Comparison of ENCODE assay signal across 8 cellular contexts in the genomic region with DNA sequence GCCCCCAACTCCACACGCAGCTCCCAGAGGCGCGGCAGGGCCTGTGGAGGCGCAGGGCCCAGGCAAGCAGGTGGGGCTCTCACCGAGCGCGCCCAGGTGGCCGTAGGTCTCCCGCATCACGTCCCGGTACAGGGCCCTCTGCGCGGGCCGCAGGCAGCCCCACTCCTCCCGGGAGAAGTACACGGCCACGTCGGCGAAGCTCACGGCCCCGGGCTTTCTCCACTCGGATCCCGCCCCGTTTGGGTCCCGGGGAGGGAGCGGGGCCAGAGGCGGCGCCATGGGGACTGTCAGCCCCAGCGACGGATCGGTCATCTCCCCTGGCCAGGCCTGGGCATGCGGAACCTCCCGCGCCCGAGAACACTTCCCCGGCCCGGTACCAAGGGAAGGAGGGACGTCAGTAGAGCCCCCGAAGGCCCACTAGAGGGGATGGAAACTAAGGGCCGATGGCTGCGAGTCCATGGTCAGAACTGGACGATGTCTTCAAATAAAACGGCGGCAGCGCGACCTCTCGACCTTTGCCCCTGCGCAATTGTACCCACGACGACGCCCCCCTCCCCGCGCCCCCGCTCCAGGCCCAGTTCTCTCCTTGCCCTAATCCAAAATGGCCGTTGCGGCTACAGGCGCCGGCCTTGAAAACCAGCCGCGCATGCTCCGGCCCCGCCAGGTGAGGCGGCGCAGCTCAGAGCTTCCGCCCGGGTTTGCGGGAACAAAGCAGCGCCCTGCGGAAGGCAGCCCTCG. TPM values are rescaled to one million over a fixed set of nuclear protein-coding genes. Genes with fewer than 3 reads are reported as not detected.
DNase-seq lines count a peak whose midpoint lies in the region; FAIRE-seq and TF ChIP-seq lines count a peak whose summit lies in the region.

A gene (minus strand): TSS at position 491 of the 738 bp plus-strand sequence. CDS start 179 bp downstream, at position 312.

- H3K27me3 ChIP-seq in neutrophil: no peaks in the 10 kb centered on the region

- no peak for FAIRE-seq in frontal cortex (lab: Jason Lieb, UNC)

- DNase-seq in DMS79 treated with DMSO at 0.1 percent for 48 hours (lab: John Stamatoyannopoulos, UW) (peak; percentile 85), GOT3 (lab: John Stamatoyannopoulos, UW) (peak; percentile 32), MV-4-11 (lab: John Stamatoyannopoulos, UW) (peak; percentile 78), SK-N-MC (ENCODE audit: low read depth, low spot score) (no peak), frontal cortex (ENCODE audit: low spot score in 2 of 2) (peak; percentile 94 to 97), substantia nigra (lab: John Stamatoyannopoulos, UW) (peak; percentile 68 to 95 (median 92))
- DNase-seq in activated naive CD4-positive, alpha-beta T cell treated with Interleukin-2 at 50 U/mL for 16 hours: peak; percentile 93

- peak; percentile 27 for TF ChIP-seq CTCF in neutrophil (IDR thresholded peaks at IDR 0.05)

- H3K4me3 ChIP-seq in SK-N-MC: peak within 1 kb of the TSS; percentile 100
- peak within 1 kb of the TSS; percentile 84 to 94 for H3K4me3 ChIP-seq in neutrophil (ENCODE audit: low read depth in 1 of 2, low read length in 1 of 2)

- peak within 1 kb of the TSS; percentile 99 for H3K9ac ChIP-seq in SK-N-MC (ENCODE audit: insufficient read length)

- peak within 1 kb of the TSS; percentile 94 for H3K27ac ChIP-seq in SK-N-MC
- H3K27ac ChIP-seq in neutrophil: peak within 1 kb of the TSS; percentile 89
- H3K27ac ChIP-seq in substantia nigra (ENCODE audit: low read depth, low read length, poor library complexity, severe bottlenecking): peak within 1 kb of the TSS; percentile 90

- H3K9me3 ChIP-seq in SK-N-MC (ENCODE audit: low read depth, low read length): no peaks in the 10 kb centered on the region
- no peaks in the 10 kb centered on the region for H3K9me3 ChIP-seq in neutrophil

- H3K36me3 ChIP-seq in SK-N-MC (ENCODE audit: insufficient read depth, low read length): peaks cover 6% of the 10 kb centered on the region; the same call in 1 of the 2 replicates
- H3K36me3 ChIP-seq in neutrophil: peaks cover 11% of the 10 kb centered on the region

- peaks cover 27 to 28% of the 10 kb centered on the region in 2 experiments for H3K4me1 ChIP-seq in neutrophil (ENCODE audit: control insufficient read depth in 1 of 2, insufficient read depth in 1 of 2, low read depth in 1 of 2, low read length in 1 of 2)

RNA-seq across cellular contexts. Expression of the gene that starts here (rescaled TPM):
- total RNA-seq in frontal cortex: 15.1 TPM
